Comparison of ENCODE assay signal across 9 cellular contexts in the genomic region with DNA sequence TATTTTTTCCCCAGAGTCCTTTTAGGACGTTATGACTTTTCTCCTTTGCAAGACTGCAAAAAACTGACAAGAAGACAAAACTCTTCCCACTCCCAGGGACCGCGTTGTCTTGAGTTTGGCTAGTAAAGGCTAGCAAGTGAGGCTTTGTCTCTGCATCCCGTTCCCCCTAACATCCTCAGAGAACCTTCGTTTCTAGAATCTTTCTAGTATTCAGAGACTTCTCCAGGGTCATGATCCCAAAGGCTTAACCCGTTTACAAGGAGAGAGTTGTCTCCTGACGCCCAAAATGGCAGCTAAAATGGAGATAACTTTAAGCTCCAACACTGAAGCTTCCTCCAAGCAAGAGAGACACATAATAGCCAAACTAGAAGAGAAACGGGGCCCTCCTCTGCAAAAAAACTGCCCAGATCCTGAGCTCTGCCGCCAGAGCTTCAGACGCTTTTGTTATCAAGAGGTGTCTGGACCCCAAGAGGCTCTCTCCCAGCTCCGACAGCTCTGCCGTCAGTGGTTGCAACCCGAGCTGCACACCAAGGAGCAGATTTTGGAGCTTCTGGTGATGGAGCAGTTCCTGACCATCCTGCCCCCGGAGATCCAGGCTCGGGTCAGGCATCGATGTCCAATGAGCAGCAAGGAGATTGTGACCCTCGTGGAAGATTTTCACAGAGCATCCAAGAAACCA. TPM values are rescaled to one million over a fixed set of nuclear protein-coding genes. Genes with fewer than 3 reads are reported as not detected.
DNase-seq lines count a peak whose midpoint lies in the region; ATAC-seq, FAIRE-seq and TF ChIP-seq lines count a peak whose summit lies in the region.
"Had no signal": no experiment of that assay in that cellular context is flagged by ENCODE, and none has a peak within 500 bp of the region (broad histone marks: within the 10 kb centered on the region; RNA-seq: fewer than 3 reads in every experiment).

No MANE protein-coding gene starts in this region.

- peaks cover 63% of the 10 kb centered on the region for H3K36me3 Mint-ChIP-seq in activated CD4-positive, alpha-beta T cell treated with anti-CD3 and anti-CD28 coated beads for 36 hours (ENCODE audit: low read depth)

- H3K4me3 ChIP-seq in choroid plexus epithelial cell (ENCODE audit: low read depth, low read length) (peak overlapping the region; percentile 90), mucosa of stomach (ENCODE audit: low read length) (peak overlapping the region; percentile 93)

- peak overlapping the region; percentile 78 for H3K27ac Mint-ChIP-seq in activated CD4-positive, alpha-beta T cell treated with anti-CD3 and anti-CD28 coated beads for 36 hours

- peaks cover 26% of the 10 kb centered on the region for H3K9me3 Mint-ChIP-seq in activated CD4-positive, alpha-beta T cell treated with anti-CD3 and anti-CD28 coated beads for 36 hours (ENCODE audit: low read depth)

- peaks cover 42% of the 10 kb centered on the region for H3K4me1 Mint-ChIP-seq in activated CD4-positive, alpha-beta T cell treated with anti-CD3 and anti-CD28 coated beads for 36 hours

- DNase-seq in activated CD4-positive, alpha-beta T cell treated with anti-CD3 and anti-CD28 coated beads for 36 hours: peak; percentile 18
- no peak for DNase-seq in activated CD4-positive, alpha-beta T cell treated with anti-CD3 and anti-CD28 coated beads, Interleukin-2, amount 50 U/mL, for 1 hour
- DNase-seq in NCI-H69 (lab: John Stamatoyannopoulos, UW) (peak; percentile 54), choroid plexus epithelial cell (ENCODE audit: low read depth) (peak; percentile 47), NCI-H187 (lab: John Stamatoyannopoulos, UW) (no peak), RCC 7860 (ENCODE audit: low spot score) (no peak)

- FAIRE-seq in RCC 7860 (lab: Jason Lieb, UNC): no peak

- peaks cover 6% of the 10 kb centered on the region for H3K4me1 ChIP-seq in mucosa of stomach (ENCODE audit: control insufficient read depth, insufficient read depth, low read length)

- peak overlapping the region; percentile 91 for H3K4me3 Mint-ChIP-seq in activated CD4-positive, alpha-beta T cell treated with anti-CD3 and anti-CD28 coated beads for 36 hours

- H3K27me3 Mint-ChIP-seq in activated CD4-positive, alpha-beta T cell treated with anti-CD3 and anti-CD28 coated beads for 36 hours: no peaks in the 10 kb centered on the region

- TF ChIP-seq CTCF in choroid plexus epithelial cell (conservative IDR thresholded peaks at IDR 0.05; ENCODE audit: low read depth, low read length): no peak

- H3K36me3 ChIP-seq in mucosa of stomach (ENCODE audit: control insufficient read depth, insufficient read depth, low read length): peaks cover 22% of the 10 kb centered on the region

- H3K27me3 ChIP-seq in mucosa of stomach (ENCODE audit: control insufficient read depth, insufficient read depth, low read length): no peaks in the 10 kb centered on the region

- peak overlapping the region; percentile 73 for H3K9ac ChIP-seq in mucosa of stomach (ENCODE audit: low read length)

- CTCF ChIA-PET in activated CD4-positive, alpha-beta T cell treated with anti-CD3 and anti-CD28 coated beads for 36 hours (lab: Charles Lee): interaction anchor here (0.7 to 1.4 kb wide), 3 partner anchors 9 to 267 kb away, joined by 3 to 6 read pairs (median 4); partner anchors contain the start of genes NAA60, ZNF213 and ZNF597

- intact Hi-C loops in activated CD4-positive, alpha-beta T cell treated with anti-CD3 and anti-CD28 coated beads for 36 hours (cut with DNase I, micrococcal nuclease): loop anchor here (1.0 to 5.0 kb wide), 11 partner anchors 37 to 278 kb away; partner anchors contain the start of genes ZNF263 (in 2 of the 2), CLUAP1 (in 1 of the 2), NAA60 (in 1 of the 2) and TIGD7 (in 1 of the 2)

- POLR2A ChIA-PET in activated CD4-positive, alpha-beta T cell treated with anti-CD3 and anti-CD28 coated beads for 36 hours (lab: Charles Lee): interaction anchor here (0.5 to 2.3 kb wide), 4 partner anchors 42 to 186 kb away, joined by 3 to 8 read pairs (median 4); partner anchors contain the start of genes NAA60 and ZNF597

- H3K9me3 ChIP-seq in mucosa of stomach (ENCODE audit: control insufficient read depth, low read length): peaks cover 13% of the 10 kb centered on the region

- no peak for ATAC-seq in activated CD4-positive, alpha-beta T cell treated with anti-CD3 and anti-CD28 coated beads for 36 hours
- ATAC-seq in GM18520 (IDR thresholded peaks at IDR 0.05; ENCODE audit: unreplicated experiment): no peak

RNA-seq across cellular contexts. Expression of gene ZNF174, which starts 0.8 kb away (rescaled TPM):
- total RNA-seq in activated CD4-positive, alpha-beta T cell treated with anti-CD3 and anti-CD28 coated beads for 36 hours: 1 to 10 TPM; 7.4 to 9.5 TPM

RNA-seq across cellular contexts. Expression of gene ZSCAN32, which starts 1.1 kb away (rescaled TPM):
- 10 to 100 TPM; 15.7 to 17.4 TPM for total RNA-seq in activated CD4-positive, alpha-beta T cell treated with anti-CD3 and anti-CD28 coated beads for 36 hours

RNA-seq across cellular contexts. Expression of gene ZNF597, which starts 41.4 kb away (rescaled TPM):
- total RNA-seq in activated CD4-positive, alpha-beta T cell treated with anti-CD3 and anti-CD28 coated beads for 36 hours: 1 to 10 TPM; 1.9 to 2.4 TPM

RNA-seq across cellular contexts. Expression of gene NAA60, which starts 41.6 kb away (rescaled TPM):
- 10 to 100 TPM; 25.9 to 38.9 TPM for total RNA-seq in activated CD4-positive, alpha-beta T cell treated with anti-CD3 and anti-CD28 coated beads for 36 hours

RNA-seq across cellular contexts. Expression of gene OR2C1, which starts 46.2 kb away (rescaled TPM):
- total RNA-seq in activated CD4-positive, alpha-beta T cell treated with anti-CD3 and anti-CD28 coated beads for 36 hours: not detected
- total RNA-seq: glomerular endothelial cell had no signal

Comparison
In these comparisons a context has a peak if more than half of its experiments do, and no peak if none do; other contexts are left out.
1. DNase-seq: peak in activated CD4-positive, alpha-beta T cell treated with anti-CD3 and anti-CD28 coated beads for 36 hours (single experiment), NCI-H69 (single experiment) and choroid plexus epithelial cell (single experiment); none in activated CD4-positive, alpha-beta T cell treated with anti-CD3 and anti-CD28 coated beads, Interleukin-2, amount 50 U/mL, for 1 hour (single experiment), NCI-H187 (0 of 2) and RCC 7860 (single experiment).